Comparison of ENCODE assay signal across 20 cellular contexts in genomic region chr7:959740-960139, GRCh38. TPM values are rescaled to one million over a fixed set of nuclear protein-coding genes. Genes with fewer than 3 reads are reported as not detected.
"Had no signal": no experiment of that assay in that cellular context is flagged by ENCODE, and none has a peak within 500 bp of the region (broad histone marks: within the 10 kb centered on the region; RNA-seq: fewer than 3 reads in every experiment).

No MANE protein-coding gene starts in this region.

RNA-seq across cellular contexts. Expression of gene CYP2W1, which starts 23.2 kb away (rescaled TPM):
- total RNA-seq: activated CD4-positive, alpha-beta memory T cell treated with anti-CD3 and anti-CD28 coated beads for 36 hours; activated CD4-positive, alpha-beta T cell treated with anti-CD3 and anti-CD28 coated beads for 36 hours; activated CD4-positive, alpha-beta T cell treated with anti-CD3 and anti-CD28 coated beads, Interleukin-2, amount 10 ng/mL, durations not matched to agents 24 days and 14 days; activated CD8-positive, alpha-beta memory T cell treated with anti-CD3 and anti-CD28 coated beads for 36 hours; activated CD8-positive, alpha-beta memory T cell treated with anti-CD3 and anti-CD28 coated beads, Interleukin-2, amount 10 ng/mL, durations not matched to agents 7 days and 5 days; activated CD8-positive, alpha-beta T cell treated with anti-CD3 and anti-CD28 coated beads, Interleukin-2, amount 10 ng/mL, durations not matched to agents 7 days and 5 days; activated naive CD4-positive, alpha-beta T cell treated with anti-CD3 and anti-CD28 coated beads, Interleukin-2, amount 50 U/mL, for 72 hours; activated naive CD8-positive, alpha-beta T cell treated with anti-CD3 and anti-CD28 coated beads, Interleukin-2, amount 10 ng/mL, durations not matched to agents 7 days and 5 days; activated T-helper 1 cell treated with anti-CD3 and anti-CD28 coated beads, Interleukin-12 subunit alpha, Interleukin-12 subunit beta, Interleukin-2, Interleukin-4 antibody, amounts not matched to agents 30 ng/mL and 10 ng/mL and 1 ng/mL, durations not matched to agents 14 hours and 24 hours and 36 hours; activated T-helper 2 cell treated with anti-CD3 and anti-CD28 coated beads, Interferon-gamma antibody, Interleukin-2, Interleukin-4, amounts not matched to agents 10 μg/mL and 5 μg/mL and 100 μg/mL, durations not matched to agents 14 hours and 24 hours and 36 hours; ascending aorta; breast epithelium; cardiac septum; cerebellum; dermis microvascular lymphatic vessel endothelial cell; endothelial cell of umbilical vein; fibroblast of lung; gastroesophageal sphincter; glomerular endothelial cell; T-helper 1 cell treated with Interleukin-12 subunit alpha and Interleukin-12 subunit beta and Interleukin-4 antibody, amounts not matched to agents 30 ng/mL and 1 ng/mL, for 36 hours had no signal
